In the genomic region with DNA sequence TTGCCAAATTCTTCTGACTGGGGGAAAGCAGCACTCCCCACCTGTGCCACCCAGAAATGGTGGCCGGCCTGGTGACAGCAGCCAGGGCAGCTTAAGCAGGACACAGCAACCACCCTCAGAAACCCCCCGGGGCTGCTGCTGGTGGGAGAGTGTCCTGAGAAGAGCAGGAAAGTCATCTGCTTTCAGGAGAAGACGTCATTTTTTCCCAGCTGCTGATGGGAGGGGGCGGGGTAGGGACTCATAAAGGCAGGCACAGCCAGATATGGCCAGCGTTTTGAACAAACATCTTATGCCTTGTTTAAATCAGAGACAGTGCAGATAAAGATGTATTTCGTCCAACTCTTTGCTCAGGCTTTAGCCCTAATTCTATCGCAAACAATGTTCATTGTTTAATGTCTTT, we compare ENCODE assay signal across 19 cellular contexts.
DNase-seq lines count a peak whose midpoint lies in the region; ATAC-seq, FAIRE-seq and TF ChIP-seq lines count a peak whose summit lies in the region.
"Had no signal": no experiment of that assay in that cellular context is flagged by ENCODE, and none has a peak within 500 bp of the region (broad histone marks: within the 10 kb centered on the region; RNA-seq: fewer than 3 reads in every experiment).

No MANE protein-coding gene starts in this region.

- DNase-seq in Right ventricle myocardium inferior (ENCODE audit: missing footprints): no peak
- DNase-seq in cardiac septum (ENCODE audit: low spot score): no peak
- DNase-seq in iris pigment epithelial cell (ENCODE audit: low read depth): peak; percentile 9
- peak; percentile 29 for DNase-seq in pulmonary artery endothelial cell (ENCODE audit: low read depth, low spot score)
- DNase-seq in upper lobe of right lung: no peak
- no peak for DNase-seq in NOMO-1 treated with DMSO at 0.1 percent for 48 hours (lab: John Stamatoyannopoulos, UW; ENCODE audit: unreplicated experiment)
- no peak for DNase-seq in H54 (ENCODE audit: insufficient read length, low spot score)
- DNase-seq: activated CD4-positive, alpha-beta T cell treated with anti-CD3 and anti-CD28 coated beads, Interleukin-2, amount 10 ng/mL, durations not matched to agents 24 days and 14 days; activated naive CD4-positive, alpha-beta T cell treated with anti-CD3 and anti-CD28 coated beads for 36 hours; activated T-cell treated with anti-CD3 and anti-CD28 coated beads for 4 hours; brain microvascular endothelial cell; DND-41; foreskin melanocyte; immature natural killer cell; NCI-H187 treated with DMSO at 0.1 percent for 48 hours; NCI-H510A; SHP77 treated with DMSO at 0.1 percent for 48 hours; trophoblast cell had no signal

- no peaks in the 10 kb centered on the region for H3K27me3 ChIP-seq in upper lobe of right lung
- H3K27me3 ChIP-seq: brain microvascular endothelial cell had no signal

- ATAC-seq in Right ventricle myocardium inferior (peak; percentile 30), upper lobe of right lung (peak; percentile 5), HG02610 (IDR thresholded peaks at IDR 0.05; ENCODE audit: unreplicated experiment) (no peak)

- intact Hi-C loops in Right ventricle myocardium inferior (cut with DNase I): loop anchor here (1.0 to 2.0 kb wide), 3 partner anchors 97 to 196 kb away; partner anchors contain the start of gene PTPRM
- intact Hi-C loops in cardiac septum (cut with DNase I): loop anchor here (1.0 to 2.0 kb wide), 4 partner anchors 46 to 196 kb away; partner anchors contain the start of gene PTPRM
- intact Hi-C loops in upper lobe of right lung (cut with DNase I): no loop called here

- TF ChIP-seq CTCF in upper lobe of right lung (IDR thresholded peaks at IDR 0.05): no peak

- H3K9me3 ChIP-seq in upper lobe of right lung: no peaks in the 10 kb centered on the region

- peak overlapping the region; percentile 76 for H3K27ac ChIP-seq in upper lobe of right lung
- H3K27ac ChIP-seq: brain microvascular endothelial cell had no signal

- no peak for TF ChIP-seq POLR2A in H54 (IDR thresholded peaks at IDR 0.05; ENCODE audit: low read depth, low read length)

- H3K4me3 ChIP-seq in upper lobe of right lung: no peak overlapping the region

- no peaks in the 10 kb centered on the region for H3K36me3 ChIP-seq in upper lobe of right lung
- H3K36me3 ChIP-seq: brain microvascular endothelial cell had no signal

- FAIRE-seq in H54 (lab: Jason Lieb, UNC): no peak

- H3K4me1 ChIP-seq in upper lobe of right lung: peaks cover 4% of the 10 kb centered on the region

Comparison
In these comparisons a context has a peak if more than half of its experiments do, and no peak if none do; other contexts are left out.
1. DNase-seq: peak in iris pigment epithelial cell (single experiment) and pulmonary artery endothelial cell (single experiment); none in Right ventricle myocardium inferior (single experiment), cardiac septum (single experiment), upper lobe of right lung (single experiment), NOMO-1 treated with DMSO at 0.1 percent for 48 hours (single experiment) and H54 (single experiment).